In the genomic region with DNA sequence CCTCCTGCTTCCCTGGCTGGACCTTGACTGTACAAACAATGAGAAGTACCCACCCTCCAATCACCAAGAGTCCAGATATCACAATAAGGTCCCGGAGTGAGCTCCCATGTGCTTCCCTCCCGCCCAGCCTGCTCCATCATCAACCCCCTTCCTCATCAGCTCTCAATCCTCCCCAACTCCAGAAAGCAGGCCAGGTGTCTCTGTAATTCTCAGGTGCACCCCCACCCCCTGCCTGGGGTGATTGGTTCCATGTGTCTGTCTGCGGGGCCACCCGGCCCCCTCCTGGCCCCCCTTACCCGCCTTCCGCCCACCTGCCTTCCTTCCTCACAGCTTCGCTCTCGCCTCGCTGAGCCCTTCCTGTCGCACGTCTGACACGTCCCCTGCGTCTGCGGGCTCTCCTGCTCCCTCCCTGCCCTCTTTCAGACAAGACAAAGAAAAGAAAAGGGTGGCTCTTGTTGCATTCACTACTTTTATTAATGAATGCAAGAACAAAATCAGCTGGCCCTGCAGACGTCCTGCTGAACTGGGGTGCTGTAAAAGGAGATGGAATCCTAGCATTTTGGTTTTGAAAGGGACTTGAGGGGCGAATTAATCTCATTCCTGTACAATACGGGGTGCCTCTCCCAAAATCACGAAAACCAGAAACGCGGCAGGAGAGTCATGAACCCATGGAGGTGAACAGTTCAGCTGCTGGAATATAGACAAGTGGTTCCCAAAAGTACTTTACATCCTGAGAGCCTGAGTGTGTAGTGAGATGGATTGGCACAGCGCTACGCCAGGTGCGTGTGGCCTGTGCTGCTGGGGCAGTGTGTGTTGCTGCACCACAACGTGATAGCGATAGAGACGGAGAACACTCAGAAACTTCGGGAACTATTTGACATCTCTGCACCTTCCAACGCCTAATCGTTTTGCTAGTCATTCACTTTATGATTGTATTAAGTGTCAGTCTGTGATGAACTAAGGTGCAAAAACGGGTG, we compare ENCODE assay signal across 10 cellular contexts. TPM values are rescaled to one million over a fixed set of nuclear protein-coding genes. Genes with fewer than 3 reads are reported as not detected.
DNase-seq lines count a peak whose midpoint lies in the region; ATAC-seq, FAIRE-seq and TF ChIP-seq lines count a peak whose summit lies in the region.
"Had no signal": no experiment of that assay in that cellular context is flagged by ENCODE, and none has a peak within 500 bp of the region (broad histone marks: within the 10 kb centered on the region; RNA-seq: fewer than 3 reads in every experiment).

No MANE protein-coding gene starts in this region.

- H4K12ac ChIP-seq in trophoblast cell (ENCODE audit: low read depth, low read length) = no peak overlapping the region

- H3K36me3 ChIP-seq in OCI-LY3 (replicated peaks; ENCODE audit: low read depth, low read length) (no peaks in the 10 kb centered on the region), kidney (ENCODE audit: control insufficient read depth in 1 of 2, insufficient read depth in 2 of 2, low read length in 2 of 2) (no peaks in the 10 kb centered on the region), trophoblast cell (ENCODE audit: control insufficient read depth in 1 of 2, insufficient read depth in 2 of 2, low read length in 2 of 2) (no peaks in the 10 kb centered on the region)
- H3K36me3 ChIP-seq: heart left ventricle had no signal

- no peaks in the 10 kb centered on the region for H3K79me1 ChIP-seq in trophoblast cell (ENCODE audit: low read length)

- DNase-seq in effector CD8-positive, alpha-beta T cell (lab: John Stamatoyannopoulos, UW) = peak; percentile 2
- DNase-seq in stimulated activated CD8-positive, alpha-beta memory T cell treated with anti-CD3 and anti-CD28 coated beads, Interleukin-4, amount 100 ng/mL, for 4 hours (ENCODE audit: low read depth in 2 of 2, low spot score in 1 of 2) = peak; percentile 9 to 31
- DNase-seq in kidney (no peak), left lobe of liver (ENCODE audit: low spot score) (no peak), trophoblast cell (no peak)
- DNase-seq: heart left ventricle had no signal

- no peak overlapping the region for H3K14ac ChIP-seq in trophoblast cell (ENCODE audit: low read length)

- H3K23ac ChIP-seq in trophoblast cell (ENCODE audit: low read length) = no peak overlapping the region

- no peak overlapping the region for H4K91ac ChIP-seq in trophoblast cell (ENCODE audit: low read depth, low read length)

- H3K27ac ChIP-seq in OCI-LY3 (ENCODE audit: low read length) (peak overlapping the region; percentile 32), kidney (ENCODE audit: low read depth in 2 of 2, low read length in 2 of 2) (no peak overlapping the region), trophoblast cell (ENCODE audit: low read depth, low read length) (no peak overlapping the region)
- H3K27ac ChIP-seq: heart left ventricle had no signal

- no peaks in the 10 kb centered on the region for H4K20me1 ChIP-seq in OCI-LY3 (ENCODE audit: insufficient read depth, low read length)

- H2BK12ac ChIP-seq in trophoblast cell (ENCODE audit: low read length) = no peak overlapping the region

- no peak for FAIRE-seq in kidney (lab: Jason Lieb, UNC)

- no CpG with 5 or more reads among the region's 30 CpGs for WGBS in trophoblast cell (ENCODE audit: extremely low coverage, insufficient coverage, insufficient read length)

- H3K27me3 ChIP-seq in OCI-LY3 (ENCODE audit: low read depth, low read length) = no peaks in the 10 kb centered on the region
- H3K27me3 ChIP-seq in trophoblast cell (ENCODE audit: insufficient read depth, low read length) = no peaks in the 10 kb centered on the region

- TF ChIP-seq CTCF in OCI-LY3 (IDR thresholded peaks at IDR 0.05; ENCODE audit: low read depth, low read length) (no peak), kidney (IDR thresholded peaks at IDR 0.05; ENCODE audit: borderline replicate concordance, extremely low read depth, insufficient read depth) (no peak)

- H3K4me2 ChIP-seq in OCI-LY3 (ENCODE audit: low read length) (peak overlapping the region; percentile 57), trophoblast cell (ENCODE audit: low read length) (no peak overlapping the region)

- H2BK5ac ChIP-seq in trophoblast cell (ENCODE audit: low read depth, low read length, poor library complexity) = no peak overlapping the region

- H3K4ac ChIP-seq in trophoblast cell (ENCODE audit: low read depth, low read length) = no peak overlapping the region

- H3K9me3 ChIP-seq in OCI-LY3 (ENCODE audit: insufficient read depth, low read length) (no peaks in the 10 kb centered on the region), kidney (ENCODE audit: control insufficient read depth in 1 of 2, low read length in 2 of 2) (no peaks in the 10 kb centered on the region), trophoblast cell (ENCODE audit: insufficient read depth, low read depth, low read length) (no peaks in the 10 kb centered on the region)
- H3K9me3 ChIP-seq: heart left ventricle had no signal

- H3K18ac ChIP-seq in trophoblast cell (ENCODE audit: low read length) = no peak overlapping the region

- no peak overlapping the region for H4K8ac ChIP-seq in trophoblast cell (ENCODE audit: low read depth, low read length)

- peak overlapping the region; percentile 63 for H3K4me3 ChIP-seq in OCI-LY3 (ENCODE audit: low read length)
- H3K4me3 ChIP-seq in kidney (ENCODE audit: low read length in 2 of 2) = no peak overlapping the region
- no peak overlapping the region for H3K4me3 ChIP-seq in trophoblast cell (ENCODE audit: low read depth, low read length)
- H3K4me3 ChIP-seq: heart left ventricle had no signal

- H3K79me2 ChIP-seq in OCI-LY3 (ENCODE audit: low read length) = no peaks in the 10 kb centered on the region
- H3K79me2 ChIP-seq in trophoblast cell (ENCODE audit: control insufficient read depth, insufficient read depth, low read length, poor library complexity) = no peaks in the 10 kb centered on the region

- intact Hi-C loops in kidney (cut with DNase I) = no loop called here

- H3K4me1 ChIP-seq in OCI-LY3 (ENCODE audit: low read length) (peaks cover 15% of the 10 kb centered on the region), kidney (ENCODE audit: control insufficient read depth in 1 of 2, insufficient read depth in 1 of 2, low read depth in 1 of 2, low read length in 2 of 2) (no peaks in the 10 kb centered on the region), trophoblast cell (ENCODE audit: control insufficient read depth in 1 of 2, insufficient read depth in 2 of 2, low read length in 2 of 2) (peaks cover 2 to 3% of the 10 kb centered on the region in 2 experiments)

- no peak overlapping the region for H2AK5ac ChIP-seq in trophoblast cell (ENCODE audit: low read length)

- no peak overlapping the region for H2BK120ac ChIP-seq in trophoblast cell (ENCODE audit: insufficient read depth, low read length, poor library complexity)

- H2AFZ ChIP-seq in OCI-LY3 (ENCODE audit: low read depth, low read length) = 0 out of 2 replicates have a peak overlapping the region, but pooled peaks have one; percentile 39
- no peak overlapping the region for H2AFZ ChIP-seq in trophoblast cell (ENCODE audit: insufficient read depth, low read length, poor library complexity)

- ATAC-seq in GM19043 (IDR thresholded peaks at IDR 0.05; ENCODE audit: low read depth, unreplicated experiment) (peak; percentile 97), HG03060 (IDR thresholded peaks at IDR 0.05; ENCODE audit: low read depth, unreplicated experiment) (peak; percentile 66), left lobe of liver (no peak)
- ATAC-seq: Panc1 had no signal

- no peak overlapping the region for H3K9ac ChIP-seq in OCI-LY3 (ENCODE audit: low read length)
- no peak overlapping the region for H3K9ac ChIP-seq in kidney (ENCODE audit: low read length in 2 of 2)
- no peak overlapping the region for H3K9ac ChIP-seq in trophoblast cell (ENCODE audit: low read length)

RNA-seq across cellular contexts. Expression of a gene that starts 26.4 kb away (rescaled TPM):
- 53.7 TPM for total RNA-seq in kidney
- polyA plus RNA-seq in kidney (ENCODE audit: insufficient read depth, low read depth, low replicate concordance) = 369 TPM
- total RNA-seq in left lobe of liver = 404 TPM
- polyA plus RNA-seq in trophoblast cell (2013) = 654 and 672 TPM in 2 replicates

Comparison
In these comparisons a context has a peak if more than half of its experiments do, and no peak if none do; other contexts are left out.
1. DNase-seq: peak in effector CD8-positive, alpha-beta T cell (single experiment) and stimulated activated CD8-positive, alpha-beta memory T cell treated with anti-CD3 and anti-CD28 coated beads, Interleukin-4, amount 100 ng/mL, for 4 hours (2 of 2); none in kidney (single experiment), left lobe of liver (single experiment) and trophoblast cell (0 of 2).